ENCODE assay signal across 8 cellular contexts in genomic region chr16:17277981-17278381, GRCh38.
DNase-seq lines count a peak whose midpoint lies in the region; ATAC-seq and TF ChIP-seq lines count a peak whose summit lies in the region.

No MANE protein-coding gene starts in this region.

- peak; percentile 32 for TF ChIP-seq CTCF in RWPE2 (IDR thresholded peaks at IDR 0.05; ENCODE audit: poor library complexity, severe bottlenecking)
- peak; percentile 3 for TF ChIP-seq CTCF in smooth muscle cell (IDR thresholded peaks at IDR 0.05; ENCODE audit: borderline replicate concordance, insufficient read depth, poor library complexity, severe bottlenecking)

- H3K9ac ChIP-seq in smooth muscle cell (ENCODE audit: low read depth), result no peak overlapping the region

- H3K4me3 ChIP-seq in RWPE2 (ENCODE audit: severe bottlenecking) (no peak overlapping the region), right cardiac atrium (ENCODE audit: low read length) (no peak overlapping the region), smooth muscle cell (no peak overlapping the region)

- intact Hi-C loops in right cardiac atrium (cut with DNase I), result loop anchor here in 3 of 4 donors (10.0 kb wide), 2 partner anchors 67 to 187 kb away; no protein-coding TSS in a partner anchor

- H3K36me3 ChIP-seq in RWPE2 (ENCODE audit: low read depth) (no peaks in the 10 kb centered on the region), smooth muscle cell (ENCODE audit: low read depth) (no peaks in the 10 kb centered on the region)

- H3K27ac ChIP-seq in RWPE2 (ENCODE audit: poor library complexity, severe bottlenecking) (no peak overlapping the region), right cardiac atrium (ENCODE audit: low read length) (no peak overlapping the region), smooth muscle cell (ENCODE audit: low read depth) (no peak overlapping the region)

- H4K20me1 ChIP-seq in smooth muscle cell (ENCODE audit: low read depth), result peaks cover 94% of the 10 kb centered on the region

- H3K4me1 ChIP-seq in RWPE2 (ENCODE audit: insufficient read depth, poor library complexity, severe bottlenecking) (peaks cover 17% of the 10 kb centered on the region), right cardiac atrium (ENCODE audit: control insufficient read depth, insufficient read depth, low read length) (no peaks in the 10 kb centered on the region), smooth muscle cell (ENCODE audit: low read depth) (peaks cover 6% of the 10 kb centered on the region)

- H3K79me2 ChIP-seq in smooth muscle cell (ENCODE audit: low read depth), result no peaks in the 10 kb centered on the region

- no peak overlapping the region for H2AFZ ChIP-seq in smooth muscle cell (ENCODE audit: low read depth)

- ATAC-seq in RWPE2 (ENCODE audit: low read depth) (peak; percentile 18; the same call in 1 of the 3 replicates), right cardiac atrium (peak; percentile 47 to 78)

- no peaks in the 10 kb centered on the region for H3F3A ChIP-seq in smooth muscle cell (ENCODE audit: low read depth)

- DNase-seq in NCI-H1092 treated with DMSO at 0.1 percent for 48 hours (lab: John Stamatoyannopoulos, UW), result peak; percentile 18
- DNase-seq in NCI-H1092 (lab: John Stamatoyannopoulos, UW), result no peak
- no peak for DNase-seq in RWPE2 (ENCODE audit: low spot score)
- DNase-seq in right cardiac atrium, result peak; percentile 24 to 73 (median 67)
- DNase-seq in smooth muscle cell (lab: John Stamatoyannopoulos, UW; ENCODE audit: unreplicated experiment), result no peak
- no peak for DNase-seq in epidermal melanocyte (ENCODE audit: insufficient read length, low spot score)
- no peak for DNase-seq in T-helper 1 cell
- no peak for DNase-seq in NCI-H2107 (lab: John Stamatoyannopoulos, UW)

- H3K27me3 ChIP-seq in RWPE2 (ENCODE audit: insufficient read depth, poor library complexity, severe bottlenecking) (no peaks in the 10 kb centered on the region), right cardiac atrium (ENCODE audit: control insufficient read depth, insufficient read depth) (no peaks in the 10 kb centered on the region), smooth muscle cell (ENCODE audit: low read depth) (no peaks in the 10 kb centered on the region)

- no peaks in the 10 kb centered on the region for H3K9me3 ChIP-seq in RWPE2 (ENCODE audit: severe bottlenecking)
- H3K9me3 ChIP-seq in right cardiac atrium (ENCODE audit: control insufficient read depth, low read length), result no peaks in the 10 kb centered on the region
- no peaks in the 10 kb centered on the region for H3K9me3 ChIP-seq in smooth muscle cell (replicated peaks; ENCODE audit: low read depth)

- no peak overlapping the region for H3K4me2 ChIP-seq in smooth muscle cell

- WGBS in right cardiac atrium, result 57% methylated on average over 10 of the region's 10 CpGs
- WGBS in smooth muscle cell (ENCODE audit: low lambda C conversion rate), result 77% methylated on average over 10 of the region's 10 CpGs

Comparison
In these comparisons a context has a peak if more than half of its experiments do, and no peak if none do; other contexts are left out.
1. DNase-seq: peak in NCI-H1092 treated with DMSO at 0.1 percent for 48 hours (single experiment) and right cardiac atrium (3 of 3); none in NCI-H1092 (single experiment), RWPE2 (single experiment), smooth muscle cell (single experiment), epidermal melanocyte (single experiment), T-helper 1 cell (0 of 5) and NCI-H2107 (single experiment).